ENCODE assay signal across 16 cellular contexts in genomic region chr6:156045416-156045815, GRCh38.
A peak's percentile ranks its signal among the peaks of the same experiment; 100 is the strongest.
DNase-seq lines count a peak whose midpoint lies in the region; ATAC-seq and TF ChIP-seq lines count a peak whose summit lies in the region.
"Had no signal": no experiment of that assay in that cellular context is flagged by ENCODE, and none has a peak within 500 bp of the region (broad histone marks: within the 10 kb centered on the region; RNA-seq: fewer than 3 reads in every experiment).

No MANE protein-coding gene starts in this region.

- peak overlapping the region; percentile 86; the same call in 1 of the 2 replicates for H2AFZ ChIP-seq in GM23338
- no peak overlapping the region for H2AFZ ChIP-seq in IMR-90 (replicated peaks; ENCODE audit: low read length, poor library complexity)
- H2AFZ ChIP-seq in smooth muscle cell (ENCODE audit: low read depth): peak overlapping the region; percentile 54
- H2AFZ ChIP-seq: GM23248 had no signal

- ATAC-seq in GM23338: no peak
- ATAC-seq in IMR-90 (ENCODE audit: low read depth): no peak
- ATAC-seq: HepG2 had no signal

- H3K4me3 ChIP-seq in GM23338 (no peak overlapping the region), IMR-90 (ENCODE audit: insufficient read depth, low read depth, low read length) (no peak overlapping the region), smooth muscle cell (no peak overlapping the region)
- H3K4me3 ChIP-seq: BLaER1, GM23248 had no signal

- H3K9me3 Mint-ChIP-seq in GM23338: peaks cover 9% of the 10 kb centered on the region

- no peak overlapping the region for H2AK9ac ChIP-seq in IMR-90 (replicated peaks; ENCODE audit: low read depth, low read length, poor library complexity)

- H3K4ac ChIP-seq in IMR-90 (ENCODE audit: low read depth, low read length): no peak overlapping the region

- no peak for TF ChIP-seq POLR2A in IMR-90 (IDR thresholded peaks at IDR 0.05; ENCODE audit: low read depth, low read length)

- no peak overlapping the region for H2BK15ac ChIP-seq in IMR-90 (ENCODE audit: low read depth, low read length)

- H2BK120ac ChIP-seq in IMR-90 (ENCODE audit: low read depth, low read length): no peak overlapping the region

- H3K79me1 ChIP-seq in IMR-90 (ENCODE audit: low read depth in 1 of 2, low read length in 2 of 2): no peaks in the 10 kb centered on the region

- 0 out of 2 replicates have a peak, but pooled peaks cover 5% of the 10 kb centered on the region for H3K4me1 ChIP-seq in GM23338 (ENCODE audit: insufficient read depth)
- H3K4me1 ChIP-seq in IMR-90 (ENCODE audit: control insufficient read depth, insufficient read depth, low read length): no peaks in the 10 kb centered on the region
- no peaks in the 10 kb centered on the region for H3K4me1 ChIP-seq in smooth muscle cell (ENCODE audit: low read depth)
- H3K4me1 ChIP-seq: BLaER1 had no signal

- no peak overlapping the region for H2AK5ac ChIP-seq in IMR-90 (ENCODE audit: low read depth, low read length)

- H4K5ac ChIP-seq in IMR-90 (ENCODE audit: low read depth, low read length): no peak overlapping the region

- dilution Hi-C loops in IMR-90 (cut with HindIII; ENCODE audit: low sequenced_read_pairs, unreplicated experiment): no loop called here

- H3K27ac Mint-ChIP-seq in GM23338: no peak overlapping the region; the same call in 1 of the 2 replicates
- H3K27ac Mint-ChIP-seq: CD14-positive monocyte; CD4-positive, alpha-beta memory T cell had no signal

- in situ Hi-C loops in IMR-90 (cut with MboI; ENCODE audit: low sequenced_read_pairs): no loop called here

- no peak overlapping the region for H3K23ac ChIP-seq in IMR-90 (ENCODE audit: low read depth, low read length)

- peak overlapping the region; percentile 41; the same call in 1 of the 2 replicates for H3K18ac ChIP-seq in IMR-90 (ENCODE audit: low read depth, low read length)

- no peaks in the 10 kb centered on the region for H3K27me3 Mint-ChIP-seq in GM23338 (ENCODE audit: insufficient read depth, low read depth, poor library complexity)
- H3K27me3 Mint-ChIP-seq: CD4-positive, alpha-beta memory T cell had no signal

- TF ChIP-seq CTCF in GM23338 (conservative IDR thresholded peaks at IDR 0.05; ENCODE audit: low read depth in 2 of 2): no peak
- TF ChIP-seq CTCF in IMR-90 (conservative IDR thresholded peaks at IDR 0.05; ENCODE audit: low read depth, low read length): no peak
- TF ChIP-seq CTCF in smooth muscle cell (IDR thresholded peaks at IDR 0.05; ENCODE audit: borderline replicate concordance, insufficient read depth, poor library complexity, severe bottlenecking): no peak

- no peak for TF ChIP-seq RAD21 in IMR-90 (IDR thresholded peaks at IDR 0.05; ENCODE audit: low read length)

- H3K4me2 ChIP-seq in GM23338 (no peak overlapping the region), IMR-90 (ENCODE audit: low read depth, low read length) (peak overlapping the region; percentile 5; the same call in 1 of the 2 replicates), smooth muscle cell (no peak overlapping the region)
- H3K4me2 ChIP-seq: BLaER1, KMS-11 had no signal

- H3K9ac ChIP-seq in IMR-90 (ENCODE audit: low read depth, low read length) (no peak overlapping the region), smooth muscle cell (ENCODE audit: low read depth) (no peak overlapping the region)
- H3K9ac ChIP-seq: BLaER1, GM23248, KMS-11 had no signal

- H4K8ac ChIP-seq in IMR-90 (ENCODE audit: low read depth in 2 of 2, low read length in 2 of 2): no peak overlapping the region

- H3K56ac ChIP-seq in IMR-90 (ENCODE audit: extremely low read depth, insufficient read depth, low read length): no peak overlapping the region

- H3K36me3 ChIP-seq in GM23338 (ENCODE audit: insufficient read depth) (no peaks in the 10 kb centered on the region), IMR-90 (ENCODE audit: control insufficient read depth, insufficient read depth, low read length) (no peaks in the 10 kb centered on the region), smooth muscle cell (ENCODE audit: low read depth) (no peaks in the 10 kb centered on the region)
- H3K36me3 ChIP-seq: BLaER1 had no signal

- H3K14ac ChIP-seq in IMR-90 (replicated peaks; ENCODE audit: low read depth, low read length): no peak overlapping the region

- H3K27ac ChIP-seq in GM23338 (ENCODE audit: low read depth) (no peak overlapping the region), IMR-90 (ENCODE audit: insufficient read depth, low read length) (no peak overlapping the region), smooth muscle cell (ENCODE audit: low read depth) (no peak overlapping the region), substantia nigra (ENCODE audit: low read depth, low read length, poor library complexity, severe bottlenecking) (no peak overlapping the region)
- H3K27ac ChIP-seq: BLaER1, GM23248, KMS-11 had no signal

- POLR2A ChIA-PET in IMR-90 (lab: Charles Lee; ENCODE audit: unreplicated experiment): no interaction called here

- 0% methylated on average over 1 of the region's 4 CpGs; no CpG with 5 or more reads in 1 of the 2 experiments for WGBS in IMR-90 (ENCODE audit: extremely low coverage in 2 of 2, insufficient read length in 1 of 2), 2 experiments
- WGBS in smooth muscle cell (ENCODE audit: low lambda C conversion rate): 86% methylated on average over 4 of the region's 4 CpGs

- no peaks in the 10 kb centered on the region for H3K36me3 Mint-ChIP-seq in GM23338 (ENCODE audit: low read depth)
- H3K36me3 Mint-ChIP-seq: CD14-positive monocyte; CD4-positive, alpha-beta memory T cell had no signal

- no peaks in the 10 kb centered on the region for H3K27me3 ChIP-seq in GM23338 (ENCODE audit: insufficient read depth)
- H3K27me3 ChIP-seq in IMR-90 (ENCODE audit: control insufficient read depth, insufficient read depth, low read length): no peaks in the 10 kb centered on the region
- H3K27me3 ChIP-seq in smooth muscle cell (ENCODE audit: low read depth): no peaks in the 10 kb centered on the region
- H3K27me3 ChIP-seq: BLaER1 had no signal

- H3K9me2 ChIP-seq in GM23338 (ENCODE audit: insufficient read depth): peaks cover 16% of the 10 kb centered on the region; the same call in 1 of the 2 replicates

- peaks cover 10% of the 10 kb centered on the region for H3K4me1 Mint-ChIP-seq in GM23338

- no TSS peak for BruUV-seq in IMR-90 (replicated peaks; lab: Mats Ljungman, UMichigan)

- no peak overlapping the region for H2BK20ac ChIP-seq in IMR-90 (ENCODE audit: low read depth, low read length)

- no peaks in the 10 kb centered on the region for H3F3A ChIP-seq in GM23338 (replicated peaks; ENCODE audit: low read depth)
- H3F3A ChIP-seq in smooth muscle cell (ENCODE audit: low read depth): no peaks in the 10 kb centered on the region

- H4K20me1 ChIP-seq in GM23338 (replicated peaks; ENCODE audit: insufficient read depth) (no peaks in the 10 kb centered on the region), IMR-90 (ENCODE audit: insufficient read depth, low read length) (no peaks in the 10 kb centered on the region), smooth muscle cell (ENCODE audit: low read depth) (no peaks in the 10 kb centered on the region)
- H4K20me1 ChIP-seq: BLaER1 had no signal

- no peak overlapping the region for H4K91ac ChIP-seq in IMR-90 (ENCODE audit: insufficient read depth, low read depth, low read length)

- intact Hi-C loops in IMR-90 (cut with micrococcal nuclease): no loop called here

- CTCF ChIA-PET in IMR-90 (lab: Yijun Ruan, JAX): interaction anchor here (1.3 kb wide), 1 partner anchor 10 kb away, joined by 3 read pairs; no protein-coding TSS in a partner anchor

- no peak overlapping the region for H2BK5ac ChIP-seq in IMR-90 (ENCODE audit: low read depth, low read length, poor library complexity, severe bottlenecking)

- no peaks in the 10 kb centered on the region for H3K79me2 ChIP-seq in GM23338 (replicated peaks; ENCODE audit: insufficient read depth)
- H3K79me2 ChIP-seq in smooth muscle cell (ENCODE audit: low read depth): no peaks in the 10 kb centered on the region

- H3K9me1 ChIP-seq in IMR-90 (ENCODE audit: insufficient read depth, low read length): no peaks in the 10 kb centered on the region

- DNase-seq in GM23338 (ENCODE audit: low spot score): no peak
- no peak for DNase-seq in IMR-90
- peak; percentile 3 for DNase-seq in fibroblast of peridontal ligament (ENCODE audit: extremely low read depth)
- DNase-seq in smooth muscle cell (lab: John Stamatoyannopoulos, UW; ENCODE audit: unreplicated experiment): no peak
- no peak for DNase-seq in kidney glomerular epithelial cell (lab: John Stamatoyannopoulos, UW)
- DNase-seq in substantia nigra (lab: John Stamatoyannopoulos, UW): no peak
- DNase-seq in UCSD-AML1 (lab: John Stamatoyannopoulos, UW; ENCODE audit: unreplicated experiment): no peak
- DNase-seq: CD4-positive, alpha-beta memory T cell; DMS79 treated with DMSO at 0.1 percent for 48 hours; GF-D8; GM23248; H7 had no signal

- no peak overlapping the region for H3K4me3 Mint-ChIP-seq in GM23338
- H3K4me3 Mint-ChIP-seq: CD14-positive monocyte; CD4-positive, alpha-beta memory T cell had no signal

- no peaks in the 10 kb centered on the region for H3K9me3 ChIP-seq in IMR-90 (ENCODE audit: control insufficient read depth, insufficient read depth, low read length)
- H3K9me3 ChIP-seq in smooth muscle cell (replicated peaks; ENCODE audit: low read depth): no peaks in the 10 kb centered on the region
- H3K9me3 ChIP-seq: BLaER1 had no signal

TF ChIP-seq in GM23338, 12 proteins besides CTCF, POLR2A, EP300 and RAD21 (continues in another document):
- TF ChIP-seq EZH2phosphoT487 (IDR thresholded peaks at IDR 0.05; ENCODE audit: unreplicated experiment): no peak

TF ChIP-seq in IMR-90, 13 proteins besides CTCF, POLR2A, EP300 and RAD21 (continues in another document):
- TF ChIP-seq MAFK (IDR thresholded peaks at IDR 0.05; ENCODE audit: low read depth, low read length) (no peak), NFE2L2 (IDR thresholded peaks at IDR 0.05; ENCODE audit: low read depth, low read length) (no peak), CHD1 (IDR thresholded peaks at IDR 0.05; ENCODE audit: low read depth, low read length) (no peak), BHLHE40 (IDR thresholded peaks at IDR 0.05; ENCODE audit: low read depth, low read length) (no peak), MXI1 (IDR thresholded peaks at IDR 0.05; ENCODE audit: borderline replicate concordance, low read depth, low read length) (no peak), MAZ (IDR thresholded peaks at IDR 0.05; ENCODE audit: borderline replicate concordance, low read depth, low read length) (no peak), RFX5 (IDR thresholded peaks at IDR 0.05; ENCODE audit: low read depth, low read length) (no peak), FOS (IDR thresholded peaks at IDR 0.05; ENCODE audit: low read depth, low read length) (no peak), ELK1 (IDR thresholded peaks at IDR 0.05; ENCODE audit: borderline replicate concordance, low read depth, low read length) (no peak)
